In the genomic region with DNA sequence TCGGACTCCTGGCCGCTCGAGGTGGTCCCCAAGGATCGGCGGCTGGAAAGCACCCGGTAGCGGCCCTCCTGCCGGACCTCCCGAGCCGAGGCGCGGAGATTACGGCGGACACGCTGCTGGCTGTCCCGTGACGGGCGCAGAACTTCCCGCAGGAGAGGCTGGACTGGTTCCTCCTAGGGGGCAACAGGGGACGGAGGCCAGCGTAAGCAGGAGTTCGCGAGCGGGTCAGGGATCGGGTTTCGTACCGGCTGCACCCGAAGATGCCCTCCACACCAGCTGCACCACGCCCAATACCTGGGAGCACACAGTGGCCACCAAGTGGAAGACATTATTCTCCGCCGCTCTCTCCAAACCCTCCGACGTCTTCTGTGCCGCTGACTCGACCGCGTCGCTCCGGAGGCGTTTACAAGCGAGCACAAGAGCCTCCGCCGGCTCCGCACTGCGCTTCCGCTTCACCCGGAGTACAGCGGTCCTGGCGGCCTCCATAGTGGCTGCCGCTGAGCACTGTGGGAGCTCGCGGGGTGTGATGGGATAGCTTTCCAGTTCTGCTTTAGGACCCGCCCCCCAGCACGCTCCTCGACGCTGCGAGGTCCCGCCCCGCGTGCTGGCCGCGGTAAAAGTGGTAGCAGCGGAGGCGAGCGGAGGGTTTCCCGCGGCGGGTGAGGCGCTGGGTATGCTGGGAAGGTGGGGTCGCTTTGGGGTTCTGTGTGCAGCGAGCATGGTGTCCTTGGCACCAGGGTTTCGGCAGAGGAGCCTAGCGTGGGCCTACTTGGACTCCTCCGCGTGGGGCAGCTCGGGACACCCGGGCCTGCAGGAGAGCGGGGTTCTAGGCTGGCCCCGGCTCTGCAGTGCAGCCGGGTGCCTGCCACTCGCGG, we compare ENCODE assay signal across 8 cellular contexts. TPM values are rescaled to one million over a fixed set of nuclear protein-coding genes. Genes with fewer than 3 reads are reported as not detected.
DNase-seq lines count a peak whose midpoint lies in the region; ATAC-seq and TF ChIP-seq lines count a peak whose summit lies in the region.

Gene PRMT7, plus strand, starts transcription at position 579 of the 875 bp plus-strand sequence. CDS start 4,961 bp downstream, outside the sequence.
Gene SLC7A6OS, minus strand, starts transcription at position 506 of the 875 bp plus-strand sequence. Its CDS starts 20 bp downstream, at position 486.

- H3K9me3 ChIP-seq in DND-41 (ENCODE audit: insufficient read depth, low read length, severe bottlenecking): no peaks in the 10 kb centered on the region
- H3K9me3 ChIP-seq in KOPT-K1 (ENCODE audit: insufficient read depth, low read length, poor library complexity, severe bottlenecking): no peaks in the 10 kb centered on the region
- no peaks in the 10 kb centered on the region for H3K9me3 ChIP-seq in Peyer's patch
- H3K9me3 ChIP-seq in esophagus muscularis mucosa: no peaks in the 10 kb centered on the region
- no peaks in the 10 kb centered on the region for H3K9me3 ChIP-seq in muscle layer of duodenum (ENCODE audit: control insufficient read depth in 1 of 2, low read length in 2 of 2)

- H3K4me1 ChIP-seq in DND-41 (ENCODE audit: insufficient read depth, low read length) (peaks cover 62% of the 10 kb centered on the region), Peyer's patch (peaks cover 3 to 33% (median 10%) of the 10 kb centered on the region in 4 donors), esophagus muscularis mucosa (peaks cover 23 to 46% (median 41%) of the 10 kb centered on the region in 4 donors), muscle layer of duodenum (ENCODE audit: control insufficient read depth in 1 of 2, insufficient read depth in 2 of 2, low read length in 2 of 2) (peaks cover 7 to 29% of the 10 kb centered on the region in 2 donors)

- peak; percentile 82 to 87 for TF ChIP-seq POLR2A in Peyer's patch (IDR thresholded peaks at IDR 0.05)
- TF ChIP-seq POLR2A in esophagus muscularis mucosa (IDR thresholded peaks at IDR 0.05; ENCODE audit: low read depth): peak; percentile 61

- H3K4me3 ChIP-seq in DND-41 (ENCODE audit: low read depth in 1 of 2, low read length in 2 of 2) (peak within 1 kb of the TSS; percentile 83 to 98), Peyer's patch (peak within 1 kb of the TSS; percentile 62 to 100 (median 79)), esophagus muscularis mucosa (peak within 1 kb of the TSS; percentile 71 to 92 (median 86)), muscle layer of duodenum (ENCODE audit: low read depth in 1 of 2, low read length in 2 of 2) (peak within 1 kb of the TSS; percentile 81 to 82)

- H4K20me1 ChIP-seq in DND-41 (ENCODE audit: insufficient read depth, low read length): peaks cover 18% of the 10 kb centered on the region; the same call in 1 of the 2 replicates

- H3K79me2 ChIP-seq in DND-41 (ENCODE audit: insufficient read depth, low read length): peaks cover 86% of the 10 kb centered on the region

- H3K27ac ChIP-seq in DND-41 (ENCODE audit: low read length): peak within 1 kb of the TSS; percentile 92
- H3K27ac ChIP-seq in KOPT-K1 (ENCODE audit: low read depth, low read length, poor library complexity, severe bottlenecking): peak within 1 kb of the TSS; percentile 82
- peak within 1 kb of the TSS; percentile 72 to 88 (median 88) for H3K27ac ChIP-seq in Peyer's patch
- peak within 1 kb of the TSS; percentile 77 to 84 (median 82) for H3K27ac ChIP-seq in esophagus muscularis mucosa (replicated peaks in 1 of 4)
- H3K27ac ChIP-seq in muscle layer of duodenum (ENCODE audit: low read length): peak within 1 kb of the TSS; percentile 67

- peak; percentile 95 for DNase-seq in DND-41
- DNase-seq in Peyer's patch: peak; percentile 94 to 97 (median 96)
- peak; percentile 95 for DNase-seq in activated T-cell treated with anti-CD3 and anti-CD28 coated beads, Interleukin-2, amount 50 U/mL, for 48 hours
- peak; percentile 95 for DNase-seq in esophagus muscularis mucosa (ENCODE audit: extremely low spot score)
- DNase-seq in stimulated activated CD8-positive, alpha-beta memory T cell treated with anti-CD3 and anti-CD28 coated beads, Interleukin-7, amount 100 ng/mL, for 4 hours (ENCODE audit: low read depth in 2 of 2): peak; percentile 81 to 90

- intact Hi-C loops in esophagus muscularis mucosa (cut with DNase I): loop anchor here (5.0 kb wide), 1 partner anchor 48 kb away; the partner anchor contains the start of gene SLC7A6

- peak within 1 kb of the TSS; percentile 98 for H3K4me2 ChIP-seq in DND-41 (ENCODE audit: insufficient read depth, low read length)

- peaks cover 58% of the 10 kb centered on the region for H3K36me3 ChIP-seq in DND-41 (ENCODE audit: insufficient read depth, low read length)
- peaks cover 63% of the 10 kb centered on the region for H3K36me3 ChIP-seq in KOPT-K1 (ENCODE audit: insufficient read depth, low read length)
- peaks cover 0 to 34% (median 0%) of the 10 kb centered on the region in 3 donors for H3K36me3 ChIP-seq in Peyer's patch
- H3K36me3 ChIP-seq in esophagus muscularis mucosa: peaks cover 6 to 45% (median 34%) of the 10 kb centered on the region in 4 donors
- peaks cover 12 to 24% of the 10 kb centered on the region in 2 donors for H3K36me3 ChIP-seq in muscle layer of duodenum (ENCODE audit: control insufficient read depth in 1 of 2, insufficient read depth in 2 of 2, low read length in 2 of 2)

- no peak for TF ChIP-seq EP300 in esophagus muscularis mucosa (IDR thresholded peaks at IDR 0.05)

- peak within 1 kb of the TSS; percentile 100 for H2AFZ ChIP-seq in DND-41 (ENCODE audit: low read depth, low read length)

- H3K9ac ChIP-seq in DND-41 (ENCODE audit: low read depth, low read length): peak within 1 kb of the TSS; percentile 78

- H3K27me3 ChIP-seq in DND-41 (ENCODE audit: insufficient read depth, low read length, poor library complexity) (no peaks in the 10 kb centered on the region), Peyer's patch (no peaks in the 10 kb centered on the region), esophagus muscularis mucosa (no peaks in the 10 kb centered on the region), muscle layer of duodenum (ENCODE audit: low read depth, low read length) (no peaks in the 10 kb centered on the region)

- 0% methylated on average over 27 of the region's 82 CpGs for WGBS in esophagus muscularis mucosa

- ATAC-seq in DND-41 (ENCODE audit: insufficient read depth, low read depth) (peak; percentile 98), GM21825 (IDR thresholded peaks at IDR 0.05; ENCODE audit: unreplicated experiment) (peak; percentile 98)

- TF ChIP-seq CTCF in DND-41 (IDR thresholded peaks at IDR 0.05; ENCODE audit: borderline replicate concordance, extremely low read depth, low read length, poor library complexity, severe bottlenecking) (no peak), Peyer's patch (IDR thresholded peaks at IDR 0.05) (peak in 5 of 6 experiments; percentile 16 to 42 (median 34)), esophagus muscularis mucosa (IDR thresholded peaks at IDR 0.05) (peak in 2 of 3 experiments; percentile 55 to 66)

RNA-seq across cellular contexts. Expression of gene PRMT7, which starts in this region (rescaled TPM):
- 100 to 1,000 TPM in 1 of 4 donors, 10 to 100 TPM in 3; 36.6 to 145 (median 65.0) TPM for total RNA-seq in Peyer's patch
- 10 to 100 TPM; 20.0 to 31.1 (median 26.8) TPM for total RNA-seq in esophagus muscularis mucosa

RNA-seq across cellular contexts. Expression of gene SLC7A6OS, which starts in this region (rescaled TPM):
- total RNA-seq in Peyer's patch (10 to 100 TPM; 11.4 to 26.0 (median 18.3) TPM), esophagus muscularis mucosa (10 to 100 TPM in 2 of 4 donors, 1 to 10 TPM in 2; 8.7 to 15.7 (median 11.5) TPM)

Comparison
In these comparisons a context has a peak if more than half of its experiments do, and no peak if none do; other contexts are left out.
1. Peak in every context shown above with its lines: DNase-seq, ATAC-seq, H3K4me3 ChIP-seq and H3K27ac ChIP-seq.